Comparison of ENCODE assay signal across 1 cellular context in genomic region chr7:127653396-127653795, GRCh38.
TF ChIP-seq lines count a peak whose summit lies in the region.

No MANE protein-coding gene starts in this region.

TF ChIP-seq in K562, 482 proteins besides CTCF, POLR2A, EP300 and RAD21 (continues in another document):
- no peak for TF ChIP-seq HMG20A (CRISPR knock-in tag; conservative IDR thresholded peaks at IDR 0.05)
- no peak for TF ChIP-seq IRF2 (CRISPR knock-in tag; IDR thresholded peaks at IDR 0.05)
- 0 out of 2 replicates have a peak, but pooled peaks have one; percentile 3 for TF ChIP-seq SP1 (CRISPR knock-in tag; IDR thresholded peaks at IDR 0.05)
- TF ChIP-seq MAZ (CRISPR knock-in tag; conservative IDR thresholded peaks at IDR 0.05 in 1 of 2, IDR thresholded peaks at IDR 0.05 in 1 of 2), result no peak
- TF ChIP-seq TBL1XR1 (IDR thresholded peaks at IDR 0.05; ENCODE audit: low read length in 2 of 2), result no peak
- TF ChIP-seq SIRT6 (IDR thresholded peaks at IDR 0.05; ENCODE audit: low read depth, low read length), result no peak
- TF ChIP-seq LEF1 (IDR thresholded peaks at IDR 0.05), result no peak
- no peak for TF ChIP-seq RNF219 (CRISPR knock-in tag; IDR thresholded peaks at IDR 0.05)
- no peak for TF ChIP-seq MXD1 (CRISPR knock-in tag; IDR thresholded peaks at IDR 0.05; ENCODE audit: borderline replicate concordance, poor library complexity, severe bottlenecking)
- no peak for TF ChIP-seq KDM4B (IDR thresholded peaks at IDR 0.05; ENCODE audit: borderline replicate concordance in 2 of 2, low read depth in 1 of 2)
- no peak for TF ChIP-seq SRSF3 (IDR thresholded peaks at IDR 0.05; ENCODE audit: insufficient read depth, low read length)
- no peak for TF ChIP-seq ZNF175 (CRISPR knock-in tag; IDR thresholded peaks at IDR 0.05; ENCODE audit: low read depth)
- TF ChIP-seq SREBF1 (IDR thresholded peaks at IDR 0.05; ENCODE audit: borderline replicate concordance, low read depth, low read length), result no peak
- no peak for TF ChIP-seq PREB (CRISPR knock-in tag; IDR thresholded peaks at IDR 0.05)
- peak; percentile 14; the same call in 1 of the 2 replicates for TF ChIP-seq VEZF1 (CRISPR knock-in tag; IDR thresholded peaks at IDR 0.05)
- no peak for TF ChIP-seq NFE2 (IDR thresholded peaks at IDR 0.05; ENCODE audit: low read depth)
- no peak for TF ChIP-seq HOXB6 (CRISPR knock-in tag; IDR thresholded peaks at IDR 0.05; ENCODE audit: borderline replicate concordance)
- TF ChIP-seq HMGXB4 (CRISPR knock-in tag; IDR thresholded peaks at IDR 0.05), result no peak
- no peak for TF ChIP-seq TEAD1 (CRISPR knock-in tag; IDR thresholded peaks at IDR 0.05)
- TF ChIP-seq PCBP1 (IDR thresholded peaks at IDR 0.05; ENCODE audit: low read depth, low read length, poor library complexity, severe bottlenecking), result no peak
- peak; percentile 69 for TF ChIP-seq RBM25 (IDR thresholded peaks at IDR 0.05; ENCODE audit: low read depth, low read length, severe bottlenecking)
- TF ChIP-seq ZNF639 (CRISPR knock-in tag; conservative IDR thresholded peaks at IDR 0.05 in 1 of 2, IDR thresholded peaks at IDR 0.05 in 1 of 2), result no peak
- TF ChIP-seq THRAP3 (IDR thresholded peaks at IDR 0.05; ENCODE audit: borderline replicate concordance), result no peak
- no peak for TF ChIP-seq CGGBP1 (CRISPR knock-in tag; IDR thresholded peaks at IDR 0.05)
- no peak for TF ChIP-seq ZBTB43 (CRISPR knock-in tag; IDR thresholded peaks at IDR 0.05)
- no peak for TF ChIP-seq THAP12 (CRISPR knock-in tag; IDR thresholded peaks at IDR 0.05)
- TF ChIP-seq ZNF561 (CRISPR knock-in tag; conservative IDR thresholded peaks at IDR 0.05), result no peak
- no peak for TF ChIP-seq TSHZ1 (CRISPR knock-in tag; IDR thresholded peaks at IDR 0.05)
- no peak for TF ChIP-seq ZNF644 (tag; IDR thresholded peaks at IDR 0.05; ENCODE audit: low read depth)
- TF ChIP-seq RBBP5 (IDR thresholded peaks at IDR 0.05; ENCODE audit: borderline replicate concordance, insufficient read depth, low read length, poor library complexity, severe bottlenecking), result no peak
- TF ChIP-seq ZNF121 (CRISPR knock-in tag; conservative IDR thresholded peaks at IDR 0.05), result peak; percentile 91
- no peak for TF ChIP-seq ZNF507 (tag; conservative IDR thresholded peaks at IDR 0.05)
- TF ChIP-seq E2F4 (CRISPR knock-in tag; IDR thresholded peaks at IDR 0.05; ENCODE audit: low read depth), result no peak
- TF ChIP-seq MITF (IDR thresholded peaks at IDR 0.05), result no peak
- TF ChIP-seq ZNF717 (CRISPR knock-in tag; IDR thresholded peaks at IDR 0.05), result no peak
- no peak for TF ChIP-seq GATAD2A (IDR thresholded peaks at IDR 0.05)
- no peak for TF ChIP-seq ZNF311 (CRISPR knock-in tag; IDR thresholded peaks at IDR 0.05)
- TF ChIP-seq MEF2A (IDR thresholded peaks at IDR 0.05; ENCODE audit: control insufficient read depth, low read depth, low read length), result 0 out of 2 replicates have a peak, but pooled peaks have one; percentile 3
- TF ChIP-seq ADNP (tag; IDR thresholded peaks at IDR 0.05), result no peak
- no peak for TF ChIP-seq HDGF (IDR thresholded peaks at IDR 0.05)
- no peak for TF ChIP-seq KDM1A (IDR thresholded peaks at IDR 0.05)
- no peak for TF ChIP-seq ATF2 (CRISPR knock-in tag; IDR thresholded peaks at IDR 0.05)
